ENCODE assay signal across 10 cellular contexts in genomic region chr18:69240275-69240674, GRCh38.
"Had no signal": no experiment of that assay in that cellular context is flagged by ENCODE, and none has a peak within 500 bp of the region (broad histone marks: within the 10 kb centered on the region; RNA-seq: fewer than 3 reads in every experiment).

No MANE protein-coding gene starts in this region.

- H3K9ac ChIP-seq: GM23248, KMS-11 had no signal

- DNase-seq: GM23248, GOT3, H7, HFFc6, Karpas-422, KBM-7 had no signal

- H3K9me3 ChIP-seq: HAP-1 had no signal

- H3K4me2 ChIP-seq: KMS-11 had no signal

- H3K4me3 ChIP-seq: GM23248, HAP-1 had no signal

- H3K36me3 ChIP-seq: HAP-1 had no signal

- H2AFZ ChIP-seq: GM23248 had no signal

- H3K4me1 ChIP-seq: HAP-1 had no signal

- ATAC-seq: HCT116 had no signal

- H3K27ac ChIP-seq: GM23248, HL-60, KMS-11 had no signal
